ENCODE assay signal across 8 cellular contexts in the genomic region with DNA sequence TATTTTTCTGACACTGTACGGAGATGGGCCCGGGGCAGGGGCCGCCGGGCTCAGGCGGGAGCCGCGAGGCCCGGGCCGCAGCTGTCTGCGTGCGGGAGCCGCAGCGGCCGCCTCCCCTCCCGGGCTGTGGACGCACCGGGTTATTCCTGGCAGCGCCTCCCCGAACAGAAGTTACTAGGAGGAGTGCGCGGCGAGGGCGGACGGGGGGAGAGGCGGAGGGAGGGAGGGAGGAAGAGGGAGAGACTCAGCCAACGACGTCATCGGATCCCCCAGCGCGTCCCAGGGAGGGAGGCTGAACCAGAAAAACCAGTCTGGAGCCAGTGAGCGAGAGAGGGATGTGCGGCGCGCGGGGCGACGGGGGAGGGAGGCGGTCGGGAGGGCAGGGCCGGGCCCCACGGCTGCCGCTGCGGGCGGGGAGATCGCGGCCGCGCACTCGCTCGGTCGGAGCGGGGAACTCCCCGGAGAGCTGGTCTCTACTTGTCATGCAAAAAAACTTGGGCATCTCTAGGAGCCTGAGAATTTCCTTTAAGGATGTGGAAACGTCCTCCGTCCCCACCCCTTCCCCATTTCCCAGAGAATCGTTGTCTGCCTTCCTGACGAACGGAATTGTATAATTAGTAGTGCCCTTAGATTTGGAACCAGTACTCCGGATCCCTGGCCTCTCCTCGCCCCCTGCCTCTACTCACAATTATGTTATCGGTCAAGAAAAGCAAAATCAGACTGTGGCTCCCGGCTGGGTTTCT. TPM values are rescaled to one million over a fixed set of nuclear protein-coding genes. Genes with fewer than 3 reads are reported as not detected.
DNase-seq lines count a peak whose midpoint lies in the region; ATAC-seq, FAIRE-seq and TF ChIP-seq lines count a peak whose summit lies in the region.

No MANE protein-coding gene starts in this region.

- H3K36me3 ChIP-seq in H1 (ENCODE audit: control insufficient read depth in 2 of 4, insufficient read depth in 4 of 4, low read length in 3 of 4) = no peaks in the 10 kb centered on the region
- H3K36me3 ChIP-seq in mesendoderm (ENCODE audit: control insufficient read depth, insufficient read depth, low read length) = no peaks in the 10 kb centered on the region

- H4K20me1 ChIP-seq in H1 (replicated peaks in 1 of 2; ENCODE audit: control insufficient read depth in 1 of 2, insufficient read depth in 2 of 2, low read length in 2 of 2) = peaks cover 0 to 4% of the 10 kb centered on the region in 2 experiments

- H3K9ac ChIP-seq in H1 (replicated peaks in 1 of 4; ENCODE audit: extremely low read depth in 1 of 4, low read depth in 3 of 4, low read length in 3 of 4) = peak overlapping the region; percentile 60 to 95 (median 80)
- H3K9ac ChIP-seq in mesendoderm (ENCODE audit: low read length) = peak overlapping the region; percentile 84

- 0 out of 4 replicates have a peak, but pooled peaks of 1 of the 2 experiments have one; percentile 0 for TF ChIP-seq RAD21 in H1 (IDR thresholded peaks at IDR 0.05 in 1 of 2, conservative IDR thresholded peaks at IDR 0.05 in 1 of 2; ENCODE audit: low read depth in 2 of 2, low read length in 2 of 2)

- peak overlapping the region; percentile 36 for H3K18ac ChIP-seq in H1 (ENCODE audit: extremely low read depth, low read length)
- H3K18ac ChIP-seq in mesendoderm (ENCODE audit: low read length) = peak overlapping the region; percentile 65

- H3K79me2 ChIP-seq in H1 (ENCODE audit: control insufficient read depth in 1 of 2, insufficient read depth in 2 of 2, low read length in 2 of 2) (peaks cover 0 to 27% of the 10 kb centered on the region in 2 experiments; a peak in 3 of 4 replicates), mesendoderm (ENCODE audit: control insufficient read depth, insufficient read depth, low read length) (peaks cover 8% of the 10 kb centered on the region)

- no peak overlapping the region; the same call in 1 of the 2 replicates for H2BK12ac ChIP-seq in H1 (ENCODE audit: low read depth, low read length)

- H2BK120ac ChIP-seq in H1 (replicated peaks; ENCODE audit: low read depth, low read length) (no peak overlapping the region), mesendoderm (ENCODE audit: low read depth, low read length) (peak overlapping the region; percentile 33)

- no peak for FAIRE-seq in H1 (lab: Jason Lieb, UNC)

- H3K23me2 ChIP-seq in H1 (ENCODE audit: low read depth, low read length) = peaks cover 17% of the 10 kb centered on the region

- H3K4me1 ChIP-seq in H1 (replicated peaks in 1 of 4; ENCODE audit: control insufficient read depth in 3 of 4, insufficient read depth in 4 of 4, low read length in 3 of 4) (no peaks in the 10 kb centered on the region; a peak in 3 of 7 replicates), mesendoderm (ENCODE audit: control insufficient read depth, low read depth, low read length) (peaks cover 5% of the 10 kb centered on the region)

- TF ChIP-seq POLR2A in GM19193 (IDR thresholded peaks at IDR 0.05; ENCODE audit: extremely low read depth, insufficient read depth, insufficient read length) (peak; percentile 45), H1 (IDR thresholded peaks at IDR 0.05; ENCODE audit: control extremely low read depth in 1 of 2, low read depth in 2 of 2, low read length in 2 of 2) (peak in 1 of 2 experiments; percentile 64; a peak in 2 of 3 replicates)

- H4K5ac ChIP-seq in H1 (ENCODE audit: insufficient read length, low read depth, low read length) (peak overlapping the region; percentile 44), mesendoderm (ENCODE audit: low read length) (no peak overlapping the region)

- H3K4me2 ChIP-seq in H1 (ENCODE audit: insufficient read depth in 1 of 2, low read depth in 2 of 2, low read length in 2 of 2) (peak overlapping the region; percentile 88 to 92), mesendoderm (ENCODE audit: low read length) (peak overlapping the region; percentile 94)

- 3% methylated on average over 14 of the region's 62 CpGs; no CpG with 5 or more reads in 1 of the 2 experiments for WGBS in H1 (ENCODE audit: extremely low coverage in 1 of 2, insufficient coverage in 1 of 2, insufficient read length in 1 of 2, insufficient replicate concordance in 2 of 2, low coverage in 1 of 2, low lambda C conversion rate in 2 of 2, missing lambda C conversion rate in 1 of 2), 2 experiments
- no CpG with 5 or more reads among the region's 62 CpGs for WGBS in mesendoderm (ENCODE audit: extremely low coverage, insufficient coverage, low lambda C conversion rate)

- no peak overlapping the region for H4K91ac ChIP-seq in H1 (replicated peaks; ENCODE audit: insufficient read length, low read length)

- H2AFZ ChIP-seq in H1 (ENCODE audit: low read length) = no peak overlapping the region; the same call in 1 of the 2 replicates

- no peak for TF ChIP-seq CTCF in AG10803 (conservative IDR thresholded peaks at IDR 0.05; ENCODE audit: low read length)
- no peak for TF ChIP-seq CTCF in H1 (IDR thresholded peaks at IDR 0.05; ENCODE audit: control extremely low read depth in 1 of 3, insufficient read depth in 1 of 3, low read depth in 1 of 3, low read length in 3 of 3)

- peak overlapping the region; percentile 86; the same call in 1 of the 2 replicates for H3K27ac ChIP-seq in H1 (ENCODE audit: low read depth, low read length)
- H3K27ac ChIP-seq in mesendoderm (ENCODE audit: low read depth, low read length) = peak overlapping the region; percentile 89

- H4K8ac ChIP-seq in H1 (ENCODE audit: extremely low read depth, insufficient read depth, low read length) (peak overlapping the region; percentile 97), mesendoderm (ENCODE audit: low read depth, low read length) (no peak overlapping the region)

- H3K4me3 ChIP-seq in AG10803 (ENCODE audit: low read length) (peak overlapping the region; percentile 71), H1 (ENCODE audit: extremely low read depth in 1 of 4, insufficient read depth in 2 of 4, low read depth in 3 of 4, low read length in 4 of 4) (peak overlapping the region; percentile 74 to 98 (median 94)), mesendoderm (ENCODE audit: low read length) (peak overlapping the region; percentile 66)

- CTCF ChIA-PET in H1 (lab: Charles Lee; ENCODE audit: partially characterized antibody) = interaction anchor here (0.6 to 1.2 kb wide), 2 partner anchors 64 to 81 kb away, joined by 3 to 4 read pairs; no protein-coding TSS in a partner anchor

- H2BK15ac ChIP-seq in H1 (ENCODE audit: low read length) (no peak overlapping the region), mesendoderm (replicated peaks; ENCODE audit: low read depth) (no peak overlapping the region)

- H3K23ac ChIP-seq in H1 (ENCODE audit: insufficient read length) = no peak overlapping the region
- H3K23ac ChIP-seq in mesendoderm (ENCODE audit: low read length) = no peak overlapping the region

- H3K56ac ChIP-seq in H1 (replicated peaks; ENCODE audit: insufficient read length, low read depth, low read length) (peak overlapping the region; percentile 22), mesendoderm (ENCODE audit: low read length) (peak overlapping the region; percentile 96)

- H3K79me1 ChIP-seq in H1 (ENCODE audit: low read depth, low read length) = no peaks in the 10 kb centered on the region
- H3K79me1 ChIP-seq in mesendoderm (ENCODE audit: low read length) = peaks cover 2% of the 10 kb centered on the region

- DNase-seq in AG10803 (ENCODE audit: low read depth) (peak; percentile 99), NCI-H82 (lab: John Stamatoyannopoulos, UW) (peak; percentile 95), H1 (ENCODE audit: low read depth in 1 of 2, low spot score in 2 of 2) (peak; percentile 79 to 94), mesendoderm (peak; percentile 98)
- DNase-seq in activated CD8-positive, alpha-beta memory T cell treated with anti-CD3 and anti-CD28 coated beads, Interleukin-2, amount 50 U/mL, for 24 hours (ENCODE audit: extremely low read depth) = peak; percentile 81
- peak; percentile 84 for DNase-seq in stimulated activated CD8-positive, alpha-beta memory T cell treated with anti-CD3 and anti-CD28 coated beads, Interleukin-12 subunit alpha, Interleukin-12 subunit beta, amount 100 ng/mL, for 1 hour (ENCODE audit: low read depth)

- TF ChIP-seq EP300 in H1 (IDR thresholded peaks at IDR 0.05; ENCODE audit: borderline replicate concordance in 1 of 2, low read depth in 2 of 2, low read length in 2 of 2) = peak in 1 of 2 experiments; percentile 86; a peak in 1 of 3 replicates

- POLR2A ChIA-PET in H1 (lab: Charles Lee; ENCODE audit: partially characterized antibody) = interaction anchor here (0.9 to 1.4 kb wide), 7 partner anchors 27 to 335 kb away, joined by 3 to 5 read pairs (median 4); no protein-coding TSS in a partner anchor

- no peak overlapping the region for H2AK5ac ChIP-seq in H1 (ENCODE audit: low read depth, low read length)
- H2AK5ac ChIP-seq in mesendoderm (ENCODE audit: low read length) = no peak overlapping the region

- H3K4ac ChIP-seq in H1 (replicated peaks; ENCODE audit: insufficient read length, low read depth, low read length) (no peak overlapping the region), mesendoderm (ENCODE audit: low read depth, low read length) (peak overlapping the region; percentile 75)

- peak overlapping the region; percentile 89 for H2BK5ac ChIP-seq in H1 (ENCODE audit: low read depth, low read length)
- peak overlapping the region; percentile 55 for H2BK5ac ChIP-seq in mesendoderm (ENCODE audit: low read length)

- peak; percentile 18 for ATAC-seq in HG03520 (IDR thresholded peaks at IDR 0.05; ENCODE audit: unreplicated experiment)

- no peaks in the 10 kb centered on the region for H3K9me3 ChIP-seq in H1 (ENCODE audit: insufficient read depth in 2 of 2, low read depth in 1 of 2, low read length in 1 of 2)

- H3K14ac ChIP-seq in H1 (ENCODE audit: insufficient read length) = no peak overlapping the region

- no peak overlapping the region for H2BK20ac ChIP-seq in H1 (ENCODE audit: low read length)

- H3K27me3 ChIP-seq in H1 (replicated peaks in 1 of 4; ENCODE audit: control insufficient read depth in 3 of 4, extremely low read depth in 1 of 4, insufficient read depth in 3 of 4, low read length in 3 of 4) = peaks cover 0 to 4% (median 1%) of the 10 kb centered on the region in 4 experiments; a peak in 2 of 7 replicates
- no peaks in the 10 kb centered on the region for H3K27me3 ChIP-seq in mesendoderm (ENCODE audit: insufficient read depth, low read length, poor library complexity)

RNA-seq across cellular contexts. Expression of gene HIVEP2, which starts 1.4 kb away (rescaled TPM):
- 5.9 and 6.1 TPM in 2 replicates for total RNA-seq in H1 (2021; fragmentation: NEBNext Ultra II Directional; extraction: Animal tissue kit (Norgen Biotek cat#: 25700))
- polyA plus RNA-seq in H1 (2011; rRNA removed) = 1.7 and 2.2 TPM in 2 replicates
- polyA plus RNA-seq in H1 (2011; cell fraction: cytosol; rRNA removed) = 2.0 TPM
- 7.2 TPM for polyA plus RNA-seq in H1 (2011; cell fraction: nucleus; rRNA removed)
- 3.2 to 4.7 TPM (median 3.7 TPM) in 4 replicates for polyA plus RNA-seq in H1 (2012, experiment 1 of 2)
- 0.10 TPM for polyA plus RNA-seq in H1 (2012, experiment 2 of 2)
- polyA plus RNA-seq in H1 (2013, experiment 1 of 2) = 2.9 TPM
- polyA plus RNA-seq in H1 (2013, experiment 2 of 2) = 2.9 TPM
- polyA minus RNA-seq in H1 (2011; rRNA and poly(A)+ RNA removed) = 6.5 and 9.7 TPM in 2 replicates
- polyA minus RNA-seq in H1 (2011; cell fraction: cytosol; rRNA and poly(A)+ RNA removed) = 3.7 TPM
- polyA minus RNA-seq in H1 (2011; cell fraction: nucleus; rRNA and poly(A)+ RNA removed) = 10.6 TPM
- 2.2 TPM for polyA plus RNA-seq in mesendoderm (2013, experiment 1 of 2)
- 2.3 TPM for polyA plus RNA-seq in mesendoderm (2013, experiment 2 of 2)

Comparison
In these comparisons a context has a peak if more than half of its experiments do, and no peak if none do; other contexts are left out.
1. Peak in every context shown above with its lines: DNase-seq, ATAC-seq, H3K4me3 ChIP-seq and H3K27ac ChIP-seq.